ENCODE assay signal across 8 cellular contexts in genomic region chr7:149209518-149210269, GRCh38. TPM values are rescaled to one million over a fixed set of nuclear protein-coding genes. Genes with fewer than 3 reads are reported as not detected.
DNase-seq lines count a peak whose midpoint lies in the region; TF ChIP-seq lines count a peak whose summit lies in the region.

No MANE protein-coding gene starts in this region.

- no peak overlapping the region for H3K27ac ChIP-seq in OCI-LY7 (ENCODE audit: low read depth, low read length, poor library complexity, severe bottlenecking)

- H3K9me2 ChIP-seq in OCI-LY7 (ENCODE audit: insufficient read depth, low read length) = no peaks in the 10 kb centered on the region

- no TSS peak for BruUV-seq in OCI-LY7 (replicated peaks; lab: Mats Ljungman, UMichigan)

- H4K20me1 ChIP-seq in OCI-LY7 (ENCODE audit: insufficient read depth, low read length) = no peaks in the 10 kb centered on the region

- H3K4me3 ChIP-seq in H7 (ENCODE audit: insufficient read depth, low read depth, low read length) (no peak overlapping the region), OCI-LY7 (ENCODE audit: low read depth, low read length, poor library complexity, severe bottlenecking) (no peak overlapping the region), fibroblast of villous mesenchyme (ENCODE audit: low read depth, low read length) (no peak overlapping the region)

- no peak overlapping the region for H3K4me2 ChIP-seq in OCI-LY7 (ENCODE audit: low read length)

- no peak overlapping the region for H2AFZ ChIP-seq in OCI-LY7 (ENCODE audit: low read length)

- peak; percentile 89 for TF ChIP-seq CTCF in OCI-LY7 (conservative IDR thresholded peaks at IDR 0.05; ENCODE audit: low read length)
- TF ChIP-seq CTCF in fibroblast of villous mesenchyme (IDR thresholded peaks at IDR 0.05; ENCODE audit: insufficient read depth, low read depth, low read length) = peak; percentile 67

- intact Hi-C loops in OCI-LY7 (cut with micrococcal nuclease; ENCODE audit: unreplicated experiment) = no loop called here

- no peaks in the 10 kb centered on the region for H3K27me3 ChIP-seq in H7 (ENCODE audit: control insufficient read depth, insufficient read depth, low read length)

- no peaks in the 10 kb centered on the region for H3K9me3 ChIP-seq in OCI-LY7 (ENCODE audit: low read length)

- peaks cover 62% of the 10 kb centered on the region for H3K36me3 ChIP-seq in H7 (replicated peaks; ENCODE audit: control insufficient read depth, insufficient read depth, low read length)
- peaks cover 85% of the 10 kb centered on the region for H3K36me3 ChIP-seq in OCI-LY7 (ENCODE audit: insufficient read depth, low read length)

- DNase-seq in COR-L47 (lab: John Stamatoyannopoulos, UW) (peak; percentile 9), H7 (peak; percentile 94), OCI-LY7 (ENCODE audit: low spot score) (peak; percentile 49), activated T-cell treated with anti-CD3 and anti-CD28 coated beads for 48 hours (ENCODE audit: low read depth) (peak; percentile 86), fibroblast of villous mesenchyme (ENCODE audit: low read depth) (peak; percentile 43), DMS153 treated with DMSO at 0.1 percent for 48 hours (lab: John Stamatoyannopoulos, UW; ENCODE audit: unreplicated experiment) (no peak), ureter (ENCODE audit: low spot score) (no peak)
- peak; percentile 90 for DNase-seq in stimulated activated CD4-positive, alpha-beta T cell treated with anti-CD3 and anti-CD28 coated beads, Interleukin-15, amount 100 ng/mL, for 24 hours

- POLR2A ChIA-PET in OCI-LY7 (lab: Charles Lee) = no interaction called here

- no peaks in the 10 kb centered on the region for H3K4me1 ChIP-seq in OCI-LY7 (ENCODE audit: insufficient read depth, low read length, poor library complexity, severe bottlenecking)

- H3K79me2 ChIP-seq in OCI-LY7 (ENCODE audit: insufficient read depth, low read depth, low read length) = no peaks in the 10 kb centered on the region

- CTCF ChIA-PET in OCI-LY7 (lab: Charles Lee; ENCODE audit: unreplicated experiment) = no interaction called here

RNA-seq across cellular contexts. Expression of gene ZNF282, which starts 14.3 kb away (rescaled TPM):
- 32.8 and 34.1 TPM in 2 replicates for total RNA-seq in H7 (2014; rRNA removed; shearing (Covaris generic))
- 13.3 and 15.4 TPM in 2 replicates for total RNA-seq in OCI-LY7 (2014; rRNA removed; shearing (Covaris generic))
- total RNA-seq in OCI-LY7 (2022) (26.6 and 28.3 TPM in 2 replicates), fibroblast of villous mesenchyme (19.0 and 21.6 TPM in 2 replicates), ureter (46.6 TPM)

RNA-seq across cellular contexts. Expression of gene ZNF212, which starts 29.8 kb away (rescaled TPM):
- total RNA-seq in H7 (2014; rRNA removed; shearing (Covaris generic)) = 9.7 and 10.7 TPM in 2 replicates
- 11.6 and 13.1 TPM in 2 replicates for total RNA-seq in OCI-LY7 (2014; rRNA removed; shearing (Covaris generic))
- total RNA-seq in OCI-LY7 (2022) = 12.7 and 14.1 TPM in 2 replicates
- 5.8 and 6.5 TPM in 2 replicates for total RNA-seq in fibroblast of villous mesenchyme
- 11.2 TPM for total RNA-seq in ureter

RNA-seq across cellular contexts. Expression of gene ZNF783, which starts 52.3 kb away (rescaled TPM):
- 3.2 and 6.1 TPM in 2 replicates for total RNA-seq in H7 (2014; rRNA removed; shearing (Covaris generic))
- 10.5 and 13.1 TPM in 2 replicates for total RNA-seq in OCI-LY7 (2014; rRNA removed; shearing (Covaris generic))
- 18.8 and 19.4 TPM in 2 replicates for total RNA-seq in OCI-LY7 (2022)
- 8.6 and 9.0 TPM in 2 replicates for total RNA-seq in fibroblast of villous mesenchyme
- 30.0 TPM for total RNA-seq in ureter

Comparison
In these comparisons a context has a peak if more than half of its experiments do, and no peak if none do; other contexts are left out.
1. DNase-seq: peak in COR-L47 (single experiment), H7 (single experiment), OCI-LY7 (single experiment), activated T-cell treated with anti-CD3 and anti-CD28 coated beads for 48 hours (single experiment), fibroblast of villous mesenchyme (single experiment) and stimulated activated CD4-positive, alpha-beta T cell treated with anti-CD3 and anti-CD28 coated beads, Interleukin-15, amount 100 ng/mL, for 24 hours (single experiment); none in DMS153 treated with DMSO at 0.1 percent for 48 hours (single experiment) and ureter (single experiment).